Comparison of ENCODE assay signal across 29 cellular contexts in genomic region chr2:208722737-208723136, GRCh38.
"Had no signal": no experiment of that assay in that cellular context is flagged by ENCODE, and none has a peak within 500 bp of the region (broad histone marks: within the 10 kb centered on the region; RNA-seq: fewer than 3 reads in every experiment).

No MANE protein-coding gene starts in this region.

- H3K27me3 ChIP-seq: ascending aorta, breast epithelium, cardiac muscle cell, dorsolateral prefrontal cortex had no signal

- H3K27ac ChIP-seq: ascending aorta, breast epithelium, cardiac muscle cell, coronary artery, dorsolateral prefrontal cortex, VCaP had no signal

- H3K9me3 ChIP-seq: ascending aorta, breast epithelium had no signal

- H3K36me3 ChIP-seq: ascending aorta, breast epithelium, cardiac muscle cell had no signal

- H3K4me3 ChIP-seq: ascending aorta, breast epithelium, cardiac muscle cell, coronary artery, dorsolateral prefrontal cortex had no signal

- ATAC-seq: activated naive CD4-positive, alpha-beta T cell treated with anti-CD3 and anti-CD28 coated beads, Interleukin-2, amount 50 U/mL, for 72 hours; activated T-cell treated with anti-CD3 and anti-CD28 coated beads, Interleukin-2, amount 50 U/mL, for 72 hours; esophagus mucosa; WTC11 had no signal

- H3K4me1 ChIP-seq: ascending aorta, breast epithelium had no signal

- DNase-seq: activated CD4-positive, alpha-beta memory T cell treated with anti-CD3 and anti-CD28 coated beads, Interleukin-2, amount 10 ng/mL, durations not matched to agents 7 days and 5 days; activated CD4-positive, alpha-beta T cell treated with anti-CD3 and anti-CD28 coated beads for 1 hour; activated CD4-positive, alpha-beta T cell treated with anti-CD3 and anti-CD28 coated beads for 4 hours; activated CD4-positive, alpha-beta T cell treated with anti-CD3 and anti-CD28 coated beads, Interleukin-2, amount 10 ng/mL, durations not matched to agents 7 days and 5 days; activated CD4-positive, alpha-beta T cell treated with anti-CD3 and anti-CD28 coated beads, Interleukin-2, amount 50 U/mL, for 4 hours; activated CD8-positive, alpha-beta memory T cell treated with anti-CD3 and anti-CD28 coated beads, Interleukin-2, amount 50 U/mL, for 48 hours; activated gamma-delta T cell; activated naive CD4-positive, alpha-beta T cell; activated naive CD4-positive, alpha-beta T cell treated with anti-CD3 and anti-CD28 coated beads, Interleukin-2, amount 10 ng/mL, durations not matched to agents 7 days and 5 days; activated naive CD8-positive, alpha-beta T cell treated with anti-CD3 and anti-CD28 coated beads, Interleukin-2, amount 10 ng/mL, durations not matched to agents 7 days and 5 days; activated T-cell treated with anti-CD3 and anti-CD28 coated beads for 4 hours; activated T-cell treated with anti-CD3 and anti-CD28 coated beads, Interleukin-2, amount 50 U/mL, for 24 hours; activated T-cell treated with anti-CD3 and anti-CD28 coated beads, Interleukin-2, amount 50 U/mL, for 72 hours; central memory CD4-positive, alpha-beta T cell; cerebellar nuclear complex; dorsolateral prefrontal cortex; effector memory CD4-positive, alpha-beta T cell; endodermal cell; foreskin fibroblast; head of caudate nucleus; T-helper 2 cell had no signal
